Comparison of ENCODE assay signal across 22 cellular contexts in the genomic region with DNA sequence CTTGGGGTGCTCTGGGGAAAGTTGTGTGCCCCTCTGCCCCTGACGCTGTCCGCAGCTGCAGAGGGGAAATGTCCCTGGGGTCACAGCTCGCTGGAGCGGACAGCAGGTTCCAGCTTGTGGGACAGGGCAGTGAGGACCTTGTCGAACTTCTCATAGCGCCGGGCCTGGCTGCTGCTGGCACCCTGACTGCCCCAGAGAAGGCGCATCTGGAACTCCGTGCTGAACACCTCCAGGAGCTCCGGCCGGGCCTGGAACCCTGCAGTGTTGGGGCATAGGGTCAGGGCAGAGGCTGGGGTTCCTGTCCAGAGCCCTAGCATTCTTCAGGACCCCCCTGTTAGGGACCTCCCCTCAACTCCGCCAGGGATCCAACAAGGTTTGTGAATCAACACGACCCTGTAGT. TPM values are rescaled to one million over a fixed set of nuclear protein-coding genes. Genes with fewer than 3 reads are reported as not detected.
"Had no signal": no experiment of that assay in that cellular context is flagged by ENCODE, and none has a peak within 500 bp of the region (broad histone marks: within the 10 kb centered on the region; RNA-seq: fewer than 3 reads in every experiment).

No MANE protein-coding gene starts in this region.

- H3K27ac Mint-ChIP-seq: activated naive CD4-positive, alpha-beta T cell treated with anti-CD3 and anti-CD28 coated beads for 36 hours; activated naive CD8-positive, alpha-beta T cell; activated T-helper 17 cell treated with anti-CD3 and anti-CD28 coated beads, Interleukin-2, amount 50 U/mL, for 72 hours had no signal

- ATAC-seq: activated CD4-positive, CD25-positive, alpha-beta regulatory T cell treated with anti-CD3 and anti-CD28 coated beads, Interleukin-2, amount 50 U/mL, for 24 hours; activated CD8-positive, alpha-beta T cell treated with anti-CD3 and anti-CD28 coated beads, Interleukin-2, amount 10 ng/mL, durations not matched to agents 7 days and 5 days; activated T-cell treated with anti-CD3 and anti-CD28 coated beads, Interleukin-2, amount 50 U/mL, for 4 hours; activated T-helper 17 cell treated with anti-CD3 and anti-CD28 coated beads, Interleukin-2, amount 50 U/mL, for 72 hours; PC-3 had no signal

- H3K9me3 Mint-ChIP-seq: activated naive CD4-positive, alpha-beta T cell treated with anti-CD3 and anti-CD28 coated beads for 36 hours; activated T-cell treated with anti-CD3 and anti-CD28 coated beads, Interleukin-2, amount 50 U/mL, for 4 hours; activated T-helper 17 cell treated with anti-CD3 and anti-CD28 coated beads, Interleukin-2, amount 50 U/mL, for 72 hours; central memory CD8-positive, alpha-beta T cell had no signal

- H3K4me3 Mint-ChIP-seq: activated CD8-positive, alpha-beta T cell treated with anti-CD3 and anti-CD28 coated beads, Interleukin-2, amount 10 ng/mL, durations not matched to agents 7 days and 5 days; activated naive CD4-positive, alpha-beta T cell treated with anti-CD3 and anti-CD28 coated beads for 36 hours; activated naive CD8-positive, alpha-beta T cell; activated T-cell treated with anti-CD3 and anti-CD28 coated beads, Interleukin-2, amount 50 U/mL, for 4 hours; activated T-helper 17 cell treated with anti-CD3 and anti-CD28 coated beads, Interleukin-2, amount 50 U/mL, for 72 hours; central memory CD8-positive, alpha-beta T cell had no signal

- H3K27me3 Mint-ChIP-seq: activated naive CD8-positive, alpha-beta T cell; activated T-helper 17 cell treated with anti-CD3 and anti-CD28 coated beads, Interleukin-2, amount 50 U/mL, for 72 hours; central memory CD8-positive, alpha-beta T cell had no signal

- H3K36me3 Mint-ChIP-seq: activated naive CD8-positive, alpha-beta T cell had no signal

- DNase-seq: activated CD4-positive, alpha-beta T cell treated with anti-CD3 and anti-CD28 coated beads for 48 hours; activated CD4-positive, alpha-beta T cell treated with anti-CD3 and anti-CD28 coated beads, Interleukin-2, amount 50 U/mL, for 4 hours; activated CD8-positive, alpha-beta T cell treated with anti-CD3 and anti-CD28 coated beads, Interleukin-2, amount 10 ng/mL, durations not matched to agents 7 days and 5 days; activated gamma-delta T cell; activated naive CD4-positive, alpha-beta T cell treated with anti-CD3 and anti-CD28 coated beads for 36 hours; activated T-cell treated with anti-CD3 and anti-CD28 coated beads, Interleukin-2, amount 50 U/mL, for 4 hours; amygdala; Kasumi-1; NCI-H1048; NCI-H146; NCI-H187 treated with DMSO at 0.1 percent for 48 hours; NCI-H2081 treated with DMSO at 0.1 percent for 48 hours; NCI-H446; NCI-H524; PC-3; SIG-M5; T-helper 2 cell had no signal

RNA-seq across cellular contexts. Expression of a gene that starts 22.8 kb away (rescaled TPM):
- total RNA-seq: astrocyte had no signal

RNA-seq across cellular contexts. Expression of a gene that starts 31.9 kb away (rescaled TPM):
- total RNA-seq: activated T-cell treated with anti-CD3 and anti-CD28 coated beads, Interleukin-2, amount 50 U/mL, for 4 hours; PC-3 had no signal
